ENCODE assay signal across 8 cellular contexts in the genomic region with DNA sequence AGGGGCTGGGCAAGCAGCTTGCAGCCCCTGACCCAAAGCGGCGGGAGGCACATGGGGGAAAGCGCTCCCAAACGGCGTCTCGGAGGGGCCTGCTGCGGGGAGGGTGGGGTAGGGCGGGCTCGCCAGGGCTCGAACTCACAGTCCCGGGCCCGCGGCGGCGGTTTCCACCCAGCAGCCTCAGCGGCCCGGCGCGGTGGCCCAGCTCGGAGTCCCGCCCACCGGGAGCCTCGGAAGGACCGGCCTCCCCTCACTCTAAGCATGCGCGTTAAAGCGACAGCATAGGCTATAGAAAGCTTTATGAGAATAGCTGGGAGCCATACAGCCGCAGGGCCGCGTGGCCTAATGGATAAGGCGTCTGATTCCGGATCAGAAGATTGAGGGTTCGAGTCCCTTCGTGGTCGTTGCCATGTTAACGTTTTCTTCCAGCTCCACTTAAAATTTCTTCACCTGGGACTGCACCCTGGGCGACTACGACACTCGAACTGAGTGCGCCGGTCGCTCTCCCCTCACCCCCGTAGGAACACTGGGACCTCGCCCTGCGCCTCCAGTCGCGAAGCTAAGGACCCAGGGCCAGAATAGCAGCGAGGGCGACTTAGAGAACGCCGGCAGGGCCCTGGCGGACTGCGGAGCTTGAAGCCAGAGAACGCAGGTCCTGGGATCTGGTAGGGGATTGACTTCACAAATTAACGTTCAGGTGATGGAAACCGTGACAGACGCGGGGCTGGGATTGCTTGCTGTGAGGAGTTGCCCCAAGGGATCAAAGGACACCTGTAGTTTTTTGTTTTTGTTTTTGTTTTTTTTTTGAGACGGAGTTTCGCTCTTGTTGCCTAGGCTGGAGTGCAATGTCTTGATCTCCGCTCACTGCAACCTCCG. TPM values are rescaled to one million over a fixed set of nuclear protein-coding genes. Genes with fewer than 3 reads are reported as not detected.
DNase-seq lines count a peak whose midpoint lies in the region; ATAC-seq, FAIRE-seq and TF ChIP-seq lines count a peak whose summit lies in the region.

No MANE protein-coding gene starts in this region.

- H3K27me3 ChIP-seq in HUES48 (ENCODE audit: control insufficient read depth, insufficient read depth, low read length) (peaks cover 13% of the 10 kb centered on the region), endothelial cell of umbilical vein (ENCODE audit: control insufficient read depth in 2 of 2, insufficient read depth in 2 of 2, low read length in 2 of 2) (no peaks in the 10 kb centered on the region)

- no peaks in the 10 kb centered on the region for H4K20me1 ChIP-seq in endothelial cell of umbilical vein (replicated peaks; ENCODE audit: control insufficient read depth, extremely low read depth, insufficient read depth, low read length)

- CTCF ChIA-PET in endothelial cell of umbilical vein (lab: Charles Lee) = interaction anchor here (0.7 to 8.7 kb wide), 13 partner anchors 11 to 251 kb away, joined by 3 to 54 read pairs (median 4); a partner anchor contains a TSS

- H3K4me3 ChIP-seq in HUES48 (ENCODE audit: low read depth, low read length) (peak overlapping the region; percentile 96), endothelial cell of umbilical vein (replicated peaks in 1 of 3; ENCODE audit: insufficient read depth in 1 of 3, low read depth in 1 of 3, low read length in 3 of 3) (peak overlapping the region; percentile 68 to 80 (median 69))

- peak; percentile 95 for FAIRE-seq in endothelial cell of umbilical vein (lab: Jason Lieb, UNC)

- peak overlapping the region; percentile 92 for H2AFZ ChIP-seq in endothelial cell of umbilical vein (ENCODE audit: low read depth, low read length)

- peak; percentile 33 for TF ChIP-seq POLR2A in endothelial cell of umbilical vein (IDR thresholded peaks at IDR 0.05; ENCODE audit: low read depth, low read length)

- dilution Hi-C loops in endothelial cell of umbilical vein (cut with MboI; ENCODE audit: extremely low pct_ligation_motif_present, low sequenced_read_pairs) = no loop called here

- H3K9me1 ChIP-seq in endothelial cell of umbilical vein (replicated peaks; ENCODE audit: control insufficient read depth, extremely low read depth, insufficient read depth, low read length) = no peaks in the 10 kb centered on the region

- POLR2A ChIA-PET in endothelial cell of umbilical vein (lab: Charles Lee) = interaction anchor here (0.8 to 1.5 kb wide), 4 partner anchors 8 to 130 kb away, joined by 3 to 6 read pairs (median 3); no protein-coding TSS in a partner anchor

- H3K36me3 ChIP-seq in HUES48 (ENCODE audit: control insufficient read depth, insufficient read depth, low read length) (no peaks in the 10 kb centered on the region), endothelial cell of umbilical vein (ENCODE audit: control insufficient read depth in 2 of 2, extremely low read depth in 1 of 2, insufficient read depth in 2 of 2, low read length in 2 of 2) (no peaks in the 10 kb centered on the region)

- H3K79me2 ChIP-seq in endothelial cell of umbilical vein (ENCODE audit: control insufficient read depth, insufficient read depth, low read length) = no peaks in the 10 kb centered on the region

- in situ Hi-C loops in Caki2 (cut with HindIII; ENCODE audit: low pct_unique_long_range_greater_than_20kb, low sequenced_read_pairs) = no loop called here

- H3K27ac ChIP-seq in HUES48 (ENCODE audit: low read depth, low read length) (peak overlapping the region; percentile 81), endothelial cell of umbilical vein (ENCODE audit: insufficient read depth, low read depth, low read length) (peak overlapping the region; percentile 37)

- H3K9me3 ChIP-seq in HUES48 (ENCODE audit: control insufficient read depth, insufficient read depth, low read length) (no peaks in the 10 kb centered on the region), endothelial cell of umbilical vein (replicated peaks; ENCODE audit: control insufficient read depth, insufficient read depth, low read length) (no peaks in the 10 kb centered on the region)

- intact Hi-C loops in endothelial cell of umbilical vein (cut with micrococcal nuclease) = loop anchor here (1.0 to 5.0 kb wide), 3 partner anchors 8 to 352 kb away; a partner anchor contains a TSS

- no peak for TF ChIP-seq CTCF in endothelial cell of umbilical vein (IDR thresholded peaks at IDR 0.05; ENCODE audit: extremely low read depth in 1 of 2, insufficient read depth in 1 of 2, low read depth in 1 of 2, low read length in 2 of 2)

- H3K9ac ChIP-seq in HUES48 (ENCODE audit: low read depth, low read length) = peak overlapping the region; percentile 55
- H3K9ac ChIP-seq in endothelial cell of umbilical vein (replicated peaks; ENCODE audit: extremely low read depth, insufficient read depth, low read length) = peak overlapping the region; percentile 72

- ATAC-seq in GM21423 (IDR thresholded peaks at IDR 0.05; ENCODE audit: unreplicated experiment) = peak; percentile 75

- H3K4me2 ChIP-seq in endothelial cell of umbilical vein (ENCODE audit: insufficient read depth, low read length) = peak overlapping the region; percentile 93

- DNase-seq in Caki2 (ENCODE audit: low read depth) = peak; percentile 99
- peak; percentile 92 for DNase-seq in NOMO-1 treated with dmso at 0.1 percent for 144 hours (lab: John Stamatoyannopoulos, UW; ENCODE audit: unreplicated experiment)
- peak; percentile 97 for DNase-seq in activated CD8-positive, alpha-beta memory T cell treated with anti-CD3 and anti-CD28 coated beads, Interleukin-2, amount 50 U/mL, for 24 hours (ENCODE audit: extremely low read depth)
- DNase-seq in endothelial cell of umbilical vein (ENCODE audit: low read depth, low spot score) = peak; percentile 98
- DNase-seq in midbrain (lab: John Stamatoyannopoulos, UW) = peak; percentile 94
- peak; percentile 94 to 96 for DNase-seq in stimulated activated CD8-positive, alpha-beta memory T cell treated with anti-CD3 and anti-CD28 coated beads, Interleukin-15, amount 100 ng/mL, for 48 hours (ENCODE audit: low read depth in 2 of 2)

- TSS peak; percentile 95 for BruUV-seq in endothelial cell of umbilical vein (replicated peaks; lab: Mats Ljungman, UMichigan)

- 0 out of 2 replicates have a peak, but pooled peaks cover 2% of the 10 kb centered on the region for H3K4me1 ChIP-seq in HUES48 (ENCODE audit: control insufficient read depth, insufficient read depth, low read length)
- H3K4me1 ChIP-seq in endothelial cell of umbilical vein (ENCODE audit: control insufficient read depth, extremely low read depth, insufficient read depth, low read length) = peaks cover 10% of the 10 kb centered on the region

TF ChIP-seq in endothelial cell of umbilical vein, 7 proteins besides CTCF, POLR2A, EP300 and RAD21:
- TF ChIP-seq EZH2 (IDR thresholded peaks at IDR 0.05; ENCODE audit: borderline replicate concordance, low read depth, low read length, severe bottlenecking) = no peak
- peak; percentile 32 for TF ChIP-seq GATA2 (IDR thresholded peaks at IDR 0.05; ENCODE audit: insufficient read depth, insufficient read length, low read depth, low read length)

RNA-seq across cellular contexts. Expression of a gene that starts 15.8 kb away (rescaled TPM):
- total RNA-seq in Caki2 (2014; rRNA removed; shearing (Covaris generic); ENCODE audit: low replicate concordance) = 2.6 and 4.8 TPM in 2 replicates
- 8.0 and 9.8 TPM in 2 replicates for total RNA-seq in endothelial cell of umbilical vein
- polyA plus RNA-seq in endothelial cell of umbilical vein = 1.8 and 2.0 TPM in 2 replicates
- polyA plus RNA-seq in endothelial cell of umbilical vein (2011; cell fraction: cytosol; rRNA removed) = 1.3 and 1.7 TPM in 2 replicates
- polyA plus RNA-seq in endothelial cell of umbilical vein (2011; cell fraction: nucleus; rRNA removed) = 0.87 and 0.90 TPM in 2 replicates
- polyA plus RNA-seq in endothelial cell of umbilical vein (2012) = 6.0 and 6.4 TPM in 2 replicates
- polyA minus RNA-seq in endothelial cell of umbilical vein = 1.4 and 2.0 TPM in 2 replicates
- 3.5 TPM for polyA minus RNA-seq in endothelial cell of umbilical vein (2011; cell fraction: cytosol; rRNA and poly(A)+ RNA removed)
- polyA minus RNA-seq in endothelial cell of umbilical vein (2011; cell fraction: nucleus; rRNA and poly(A)+ RNA removed) = 0.72 and 1.5 TPM in 2 replicates

RNA-seq across cellular contexts. Expression of a gene that starts 37.4 kb away (rescaled TPM):
- not detected in 2 replicates for total RNA-seq in Caki2 (2014; rRNA removed; shearing (Covaris generic); ENCODE audit: low replicate concordance)
- not detected in 2 replicates for total RNA-seq in endothelial cell of umbilical vein
- 0.17 and 0.25 TPM in 2 replicates for polyA plus RNA-seq in endothelial cell of umbilical vein
- 0.10 and 0.14 TPM in 2 replicates for polyA plus RNA-seq in endothelial cell of umbilical vein (2011; cell fraction: cytosol; rRNA removed)
- not detected in 2 replicates for polyA plus RNA-seq in endothelial cell of umbilical vein (2011; cell fraction: nucleus; rRNA removed)
- polyA plus RNA-seq in endothelial cell of umbilical vein (2012) = 0.19 TPM in 1 of 2 replicates, not detected in the other
- polyA minus RNA-seq in endothelial cell of umbilical vein = 0.63 TPM in 1 of 2 replicates, not detected in the other
- not detected for polyA minus RNA-seq in endothelial cell of umbilical vein (2011; cell fraction: cytosol; rRNA and poly(A)+ RNA removed)
- not detected in 2 replicates for polyA minus RNA-seq in endothelial cell of umbilical vein (2011; cell fraction: nucleus; rRNA and poly(A)+ RNA removed)

RNA-seq across cellular contexts. Expression of a gene that starts 38.2 kb away (rescaled TPM):
- 20.0 and 28.4 TPM in 2 replicates for total RNA-seq in Caki2 (2014; rRNA removed; shearing (Covaris generic); ENCODE audit: low replicate concordance)
- total RNA-seq in endothelial cell of umbilical vein = 15.5 and 18.5 TPM in 2 replicates
- 19.0 and 30.1 TPM in 2 replicates for polyA plus RNA-seq in endothelial cell of umbilical vein
- 14.3 and 20.6 TPM in 2 replicates for polyA plus RNA-seq in endothelial cell of umbilical vein (2011; cell fraction: cytosol; rRNA removed)
- polyA plus RNA-seq in endothelial cell of umbilical vein (2011; cell fraction: nucleus; rRNA removed) = 15.3 and 16.2 TPM in 2 replicates
- polyA plus RNA-seq in endothelial cell of umbilical vein (2012) = 8.4 and 10.2 TPM in 2 replicates
- polyA minus RNA-seq in endothelial cell of umbilical vein = 5.1 and 6.5 TPM in 2 replicates
- polyA minus RNA-seq in endothelial cell of umbilical vein (2011; cell fraction: cytosol; rRNA and poly(A)+ RNA removed) = 8.7 TPM
- polyA minus RNA-seq in endothelial cell of umbilical vein (2011; cell fraction: nucleus; rRNA and poly(A)+ RNA removed) = 3.0 and 4.4 TPM in 2 replicates

RNA-seq across cellular contexts. Expression of a gene that starts 51.5 kb away (rescaled TPM):
- total RNA-seq in Caki2 (2014; rRNA removed; shearing (Covaris generic); ENCODE audit: low replicate concordance) = not detected in 2 replicates
- total RNA-seq in endothelial cell of umbilical vein = not detected in 2 replicates
- polyA plus RNA-seq in endothelial cell of umbilical vein = 0.08 TPM in 1 of 2 replicates, not detected in the other
- polyA plus RNA-seq in endothelial cell of umbilical vein (2011; cell fraction: cytosol; rRNA removed) = not detected in 2 replicates
- not detected in 2 replicates for polyA plus RNA-seq in endothelial cell of umbilical vein (2011; cell fraction: nucleus; rRNA removed)
- polyA plus RNA-seq in endothelial cell of umbilical vein (2012) = not detected in 2 replicates
- polyA minus RNA-seq in endothelial cell of umbilical vein = not detected in 2 replicates
- not detected for polyA minus RNA-seq in endothelial cell of umbilical vein (2011; cell fraction: cytosol; rRNA and poly(A)+ RNA removed)
- polyA minus RNA-seq in endothelial cell of umbilical vein (2011; cell fraction: nucleus; rRNA and poly(A)+ RNA removed) = not detected in 2 replicates

Comparison
In these comparisons a context has a peak if more than half of its experiments do, and no peak if none do; other contexts are left out.
1. Peak in every context shown above with its lines: DNase-seq, ATAC-seq, H3K4me3 ChIP-seq and H3K27ac ChIP-seq.